8 cellular contexts compared by ENCODE assay signal in the genomic region with DNA sequence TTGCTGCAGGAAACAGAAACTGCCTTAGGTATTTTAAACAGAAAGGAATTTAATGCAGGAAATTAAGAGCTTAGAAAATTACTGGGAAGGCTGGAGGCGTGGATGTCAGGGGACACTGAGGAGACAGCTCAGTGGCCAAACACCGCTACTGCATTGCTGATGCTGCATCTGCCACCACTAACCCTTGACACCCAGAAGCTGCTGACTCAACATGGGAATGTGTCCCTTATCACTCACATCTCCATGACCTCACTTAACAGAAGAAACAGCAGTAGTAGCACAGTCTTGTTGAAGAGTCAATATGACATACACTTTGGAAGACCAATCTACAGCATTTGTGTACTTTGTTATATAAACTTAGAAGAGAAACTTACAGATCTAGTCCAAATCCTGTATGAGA.
A peak's percentile ranks its signal among the peaks of the same experiment; 100 is the strongest.
DNase-seq lines count a peak whose midpoint lies in the region; ATAC-seq, FAIRE-seq and TF ChIP-seq lines count a peak whose summit lies in the region.

No MANE protein-coding gene starts in this region.

- FAIRE-seq in GM12891 (lab: Jason Lieb, UNC), result no peak

- CTCF ChIA-PET in A673 (lab: Charles Lee), result no interaction called here

- H3K4me1 ChIP-seq in A673 (ENCODE audit: insufficient read depth, low read length, poor library complexity, severe bottlenecking) (no peaks in the 10 kb centered on the region), testis (no peaks in the 10 kb centered on the region)

- no peaks in the 10 kb centered on the region for H3K27me3 ChIP-seq in A673 (replicated peaks; ENCODE audit: insufficient read depth, low read depth, low read length, poor library complexity)
- no peaks in the 10 kb centered on the region for H3K27me3 ChIP-seq in testis

- in situ Hi-C loops in astrocyte of the cerebellum (cut with HindIII; ENCODE audit: low sequenced_read_pairs), result no loop called here

- peak; percentile 69 for DNase-seq in A673 (ENCODE audit: low spot score)
- DNase-seq in astrocyte of the cerebellum (ENCODE audit: low read depth), result no peak
- no peak for DNase-seq in retinal pigment epithelial cell (ENCODE audit: low read depth)
- DNase-seq in testis, result no peak
- DNase-seq in GM12891 (ENCODE audit: insufficient read length, low spot score), result no peak

- H3K27ac ChIP-seq in A673 (ENCODE audit: low read depth, low read length, poor library complexity, severe bottlenecking), result no peak overlapping the region
- H3K27ac ChIP-seq in testis, result no peak overlapping the region

- H3K36me3 ChIP-seq in A673 (ENCODE audit: insufficient read depth, low read length, poor library complexity, severe bottlenecking), result no peaks in the 10 kb centered on the region
- no peaks in the 10 kb centered on the region for H3K36me3 ChIP-seq in testis (ENCODE audit: low read depth, missing control alignments)

- intact Hi-C loops in A673 (cut with micrococcal nuclease; ENCODE audit: unreplicated experiment), result no loop called here
- intact Hi-C loops in testis (cut with DNase I; ENCODE audit: low total_unique reads), result no loop called here

- H3K9me3 ChIP-seq in A673 (ENCODE audit: low read depth, low read length, poor library complexity, severe bottlenecking) (peaks cover 6% of the 10 kb centered on the region), testis (no peaks in the 10 kb centered on the region)

- TF ChIP-seq CTCF in A673 (conservative IDR thresholded peaks at IDR 0.05; ENCODE audit: low read depth, low read length) (peak; percentile 45; the same call in 1 of the 2 replicates), astrocyte of the cerebellum (IDR thresholded peaks at IDR 0.05; ENCODE audit: low read depth, low read length, missing control alignments) (peak; percentile 33), retinal pigment epithelial cell (conservative IDR thresholded peaks at IDR 0.05; ENCODE audit: low read depth, low read length) (peak; percentile 23), testis (IDR thresholded peaks at IDR 0.05) (peak in 1 of 3 experiments; percentile 26)

- no peak overlapping the region for H3K4me3 ChIP-seq in A673 (ENCODE audit: low read depth, low read length, poor library complexity, severe bottlenecking)
- H3K4me3 ChIP-seq in astrocyte of the cerebellum (ENCODE audit: low read depth, low read length), result no peak overlapping the region
- no peak overlapping the region for H3K4me3 ChIP-seq in retinal pigment epithelial cell (ENCODE audit: low read length)
- H3K4me3 ChIP-seq in testis, result no peak overlapping the region

- BruUV-seq in A673 (replicated peaks; lab: Mats Ljungman, UMichigan), result no TSS peak

- TF ChIP-seq POLR2A in testis (IDR thresholded peaks at IDR 0.05) (no peak), GM12891 (IDR thresholded peaks at IDR 0.05; ENCODE audit: low read depth, low read length) (no peak)

- ATAC-seq in GM18870 (IDR thresholded peaks at IDR 0.05; ENCODE audit: unreplicated experiment) (peak; percentile 91), HG03432 (IDR thresholded peaks at IDR 0.05; ENCODE audit: unreplicated experiment) (peak; percentile 95), HG02970 (IDR thresholded peaks at IDR 0.05; ENCODE audit: low FRiP score, unreplicated experiment) (no peak)

- 80 to 83% methylated on average over 2 of the region's 2 CpGs for WGBS in testis, 2 donors

- POLR2A ChIA-PET in A673 (lab: Charles Lee; ENCODE audit: low non-redundant PET), result no interaction called here

TF ChIP-seq in GM12891, 5 proteins besides CTCF, POLR2A, EP300 and RAD21:
- no peak for TF ChIP-seq PAX5 (IDR thresholded peaks at IDR 0.05; ENCODE audit: insufficient read depth, low read length, severe bottlenecking)
